In genomic region chr17:79922798-79923197, GRCh38 we compare ENCODE assay signal across 34 cellular contexts.
"Had no signal": no experiment of that assay in that cellular context is flagged by ENCODE, and none has a peak within 500 bp of the region (broad histone marks: within the 10 kb centered on the region; RNA-seq: fewer than 3 reads in every experiment).

No MANE protein-coding gene starts in this region.

- H3K4me2 ChIP-seq: PC-9 had no signal

- H3K9me3 Mint-ChIP-seq: activated B cell treated with CpG ODN at 0.5 μM for 24 hours; activated CD4-positive, alpha-beta memory T cell treated with anti-CD3 and anti-CD28 coated beads for 36 hours; activated naive CD8-positive, alpha-beta T cell treated with anti-CD3 and anti-CD28 coated beads for 36 hours; activated T-cell treated with anti-CD3 and anti-CD28 coated beads, Interleukin-2, amount 50 U/mL, for 72 hours; activated T-helper 17 cell treated with anti-CD3 and anti-CD28 coated beads, Interleukin-2, amount 50 U/mL, for 72 hours had no signal

- H3K27ac Mint-ChIP-seq: activated B cell treated with CpG ODN at 0.5 μM for 24 hours; activated CD4-positive, alpha-beta memory T cell treated with anti-CD3 and anti-CD28 coated beads for 36 hours; activated naive CD8-positive, alpha-beta T cell treated with anti-CD3 and anti-CD28 coated beads for 36 hours; activated T-cell treated with anti-CD3 and anti-CD28 coated beads, Interleukin-2, amount 50 U/mL, for 72 hours; activated T-helper 17 cell treated with anti-CD3 and anti-CD28 coated beads, Interleukin-2, amount 50 U/mL, for 72 hours had no signal

- H3K4me3 Mint-ChIP-seq: activated B cell treated with CpG ODN at 0.5 μM for 24 hours; activated CD4-positive, alpha-beta memory T cell treated with anti-CD3 and anti-CD28 coated beads for 36 hours; activated naive CD8-positive, alpha-beta T cell treated with anti-CD3 and anti-CD28 coated beads for 36 hours; activated T-cell treated with anti-CD3 and anti-CD28 coated beads, Interleukin-2, amount 50 U/mL, for 72 hours; activated T-helper 17 cell treated with anti-CD3 and anti-CD28 coated beads, Interleukin-2, amount 50 U/mL, for 72 hours had no signal

- FAIRE-seq: RCC 7860 had no signal

- H3K4me3 ChIP-seq: cardiac muscle cell, PC-9 had no signal

- H3K4me1 Mint-ChIP-seq: activated naive CD8-positive, alpha-beta T cell treated with anti-CD3 and anti-CD28 coated beads for 36 hours; activated T-helper 17 cell treated with anti-CD3 and anti-CD28 coated beads, Interleukin-2, amount 50 U/mL, for 72 hours had no signal

- H3K27me3 ChIP-seq: cardiac muscle cell had no signal

- H3K36me3 Mint-ChIP-seq: activated CD4-positive, alpha-beta memory T cell treated with anti-CD3 and anti-CD28 coated beads for 36 hours; activated naive CD8-positive, alpha-beta T cell treated with anti-CD3 and anti-CD28 coated beads for 36 hours had no signal

- DNase-seq: activated B cell treated with CpG ODN at 0.5 μM for 24 hours; activated CD4-positive, alpha-beta memory T cell treated with anti-CD3 and anti-CD28 coated beads for 36 hours; activated CD4-positive, alpha-beta T cell treated with anti-CD3 and anti-CD28 coated beads for 4 hours; activated CD4-positive, alpha-beta T cell treated with anti-CD3 and anti-CD28 coated beads, Interleukin-2, amount 50 U/mL, for 1 hour; activated CD4-positive, CD25-positive, alpha-beta regulatory T cell treated with anti-CD3 and anti-CD28 coated beads, Interleukin-2, amount 50 U/mL, for 72 hours; activated effector memory CD4-positive, alpha-beta T cell treated with anti-CD3 and anti-CD28 coated beads, Interleukin-2, amount 50 U/mL, for 16 hours; activated naive CD4-positive, alpha-beta T cell; activated naive CD4-positive, alpha-beta T cell treated with anti-CD3 and anti-CD28 coated beads, Interleukin-2, amount 50 U/mL, for 16 hours; activated naive CD8-positive, alpha-beta T cell treated with anti-CD3 and anti-CD28 coated beads for 36 hours; activated T-cell treated with anti-CD3 and anti-CD28 coated beads, Interleukin-2, amount 50 U/mL, for 1 hour; activated T-cell treated with anti-CD3 and anti-CD28 coated beads, Interleukin-2, amount 50 U/mL, for 72 hours; amniotic stem cell; aorta; Karpas-422; KBM-7; NCI-H1105; NCI-H1436; NCI-H1694; NCI-H2029; NCI-H2107; NCI-H2171; NCI-H510A; NCI-H526; NK-92 treated with Interleukin-12 subunit alpha and Interleukin-12 subunit beta, amount 100 ng/mL, for 24 hours; PC-9; Right ventricle myocardium superior; SW 1271; T-helper 1 cell; T-helper 2 cell; T-helper 9 cell had no signal

- H3K27ac ChIP-seq: cardiac muscle cell, PC-9, VCaP had no signal

- ATAC-seq: activated T-cell treated with anti-CD3 and anti-CD28 coated beads, Interleukin-2, amount 50 U/mL, for 72 hours; activated T-helper 17 cell treated with anti-CD3 and anti-CD28 coated beads, Interleukin-2, amount 50 U/mL, for 72 hours had no signal

- H2AFZ ChIP-seq: PC-9 had no signal

- H3K36me3 ChIP-seq: cardiac muscle cell had no signal
